ENCODE assay signal across 1 cellular context in the genomic region with DNA sequence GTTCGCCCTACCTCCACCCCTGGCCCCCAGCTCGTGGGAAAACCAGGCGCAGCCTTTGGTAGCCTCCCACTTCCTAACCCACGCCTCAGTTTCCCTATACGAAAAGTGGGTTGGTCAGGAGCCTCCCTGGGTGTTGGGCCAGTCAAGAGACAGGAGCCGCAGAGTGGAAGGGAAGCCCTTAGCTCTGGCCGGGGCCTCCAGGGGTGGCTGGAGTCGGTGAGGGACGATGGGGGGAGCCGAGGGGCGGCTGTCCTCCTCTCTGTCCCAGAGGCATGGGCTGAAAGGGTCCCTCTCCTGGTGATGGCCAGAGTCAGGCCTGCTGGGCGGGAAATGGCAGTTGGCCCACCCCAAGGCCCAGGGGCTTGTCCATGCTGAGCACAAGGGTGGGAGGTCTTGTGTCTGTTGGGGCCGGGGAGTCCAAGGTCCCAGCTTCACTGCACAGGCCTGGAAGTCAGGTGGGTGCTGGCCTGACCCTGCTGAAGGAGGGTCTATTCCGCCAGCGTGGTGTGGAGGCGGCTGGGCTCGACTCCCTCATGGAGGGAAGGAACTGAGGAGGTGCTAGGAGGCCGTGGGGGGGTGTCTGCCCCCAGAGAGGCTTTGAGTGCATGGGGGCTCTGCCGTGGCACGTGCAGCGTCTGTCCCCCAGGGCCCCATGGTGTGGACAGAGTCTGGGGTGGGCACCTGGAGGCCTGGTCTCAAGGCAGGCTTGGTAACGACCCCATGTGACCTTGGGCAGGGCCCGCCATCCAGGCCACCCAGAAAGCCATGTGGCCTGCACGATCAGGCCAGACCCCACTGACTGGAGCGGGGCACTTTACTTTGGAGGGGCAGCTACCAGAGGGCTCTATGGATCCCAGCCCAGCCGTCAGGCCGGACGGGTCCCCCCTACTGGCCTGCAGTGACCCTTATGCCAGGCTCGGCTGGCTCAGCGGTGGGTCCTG.
TF ChIP-seq lines count a peak whose summit lies in the region.

No MANE protein-coding gene starts in this region.

TF ChIP-seq in HepG2, 621 proteins besides CTCF, POLR2A, EP300 and RAD21 (continued from another document and continues in another):
- TF ChIP-seq, protein P1, sequence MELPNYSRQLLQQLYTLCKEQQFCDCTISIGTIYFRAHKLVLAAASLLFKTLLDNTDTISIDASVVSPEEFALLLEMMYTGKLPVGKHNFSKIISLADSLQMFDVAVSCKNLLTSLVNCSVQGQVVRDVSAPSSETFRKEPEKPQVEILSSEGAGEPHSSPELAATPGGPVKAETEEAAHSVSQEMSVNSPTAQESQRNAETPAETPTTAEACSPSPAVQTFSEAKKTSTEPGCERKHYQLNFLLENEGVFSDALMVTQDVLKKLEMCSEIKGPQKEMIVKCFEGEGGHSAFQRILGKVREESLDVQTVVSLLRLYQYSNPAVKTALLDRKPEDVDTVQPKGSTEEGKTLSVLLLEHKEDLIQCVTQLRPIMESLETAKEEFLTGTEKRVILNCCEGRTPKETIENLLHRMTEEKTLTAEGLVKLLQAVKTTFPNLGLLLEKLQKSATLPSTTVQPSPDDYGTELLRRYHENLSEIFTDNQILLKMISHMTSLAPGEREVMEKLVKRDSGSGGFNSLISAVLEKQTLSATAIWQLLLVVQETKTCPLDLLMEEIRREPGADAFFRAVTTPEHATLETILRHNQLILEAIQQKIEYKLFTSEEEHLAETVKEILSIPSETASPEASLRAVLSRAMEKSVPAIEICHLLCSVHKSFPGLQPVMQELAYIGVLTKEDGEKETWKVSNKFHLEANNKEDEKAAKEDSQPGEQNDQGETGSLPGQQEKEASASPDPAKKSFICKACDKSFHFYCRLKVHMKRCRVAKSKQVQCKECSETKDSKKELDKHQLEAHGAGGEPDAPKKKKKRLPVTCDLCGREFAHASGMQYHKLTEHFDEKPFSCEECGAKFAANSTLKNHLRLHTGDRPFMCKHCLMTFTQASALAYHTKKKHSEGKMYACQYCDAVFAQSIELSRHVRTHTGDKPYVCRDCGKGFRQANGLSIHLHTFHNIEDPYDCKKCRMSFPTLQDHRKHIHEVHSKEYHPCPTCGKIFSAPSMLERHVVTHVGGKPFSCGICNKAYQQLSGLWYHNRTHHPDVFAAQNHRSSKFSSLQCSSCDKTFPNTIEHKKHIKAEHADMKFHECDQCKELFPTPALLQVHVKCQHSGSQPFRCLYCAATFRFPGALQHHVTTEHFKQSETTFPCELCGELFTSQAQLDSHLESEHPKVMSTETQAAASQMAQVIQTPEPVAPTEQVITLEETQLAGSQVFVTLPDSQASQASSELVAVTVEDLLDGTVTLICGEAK (IDR thresholded peaks at IDR 0.05): no peak
- TF ChIP-seq, protein P1 (CRISPR knock-in tag; IDR thresholded peaks at IDR 0.05): no peak
- no peak for TF ChIP-seq HOXD1 (CRISPR knock-in tag; IDR thresholded peaks at IDR 0.05)
- no peak; the same call in 1 of the 2 replicates for TF ChIP-seq REL (CRISPR knock-in tag; conservative IDR thresholded peaks at IDR 0.05)
- no peak; the same call in 1 of the 2 replicates for TF ChIP-seq GATAD2A (CRISPR knock-in tag; IDR thresholded peaks at IDR 0.05)
- TF ChIP-seq, protein P2, sequence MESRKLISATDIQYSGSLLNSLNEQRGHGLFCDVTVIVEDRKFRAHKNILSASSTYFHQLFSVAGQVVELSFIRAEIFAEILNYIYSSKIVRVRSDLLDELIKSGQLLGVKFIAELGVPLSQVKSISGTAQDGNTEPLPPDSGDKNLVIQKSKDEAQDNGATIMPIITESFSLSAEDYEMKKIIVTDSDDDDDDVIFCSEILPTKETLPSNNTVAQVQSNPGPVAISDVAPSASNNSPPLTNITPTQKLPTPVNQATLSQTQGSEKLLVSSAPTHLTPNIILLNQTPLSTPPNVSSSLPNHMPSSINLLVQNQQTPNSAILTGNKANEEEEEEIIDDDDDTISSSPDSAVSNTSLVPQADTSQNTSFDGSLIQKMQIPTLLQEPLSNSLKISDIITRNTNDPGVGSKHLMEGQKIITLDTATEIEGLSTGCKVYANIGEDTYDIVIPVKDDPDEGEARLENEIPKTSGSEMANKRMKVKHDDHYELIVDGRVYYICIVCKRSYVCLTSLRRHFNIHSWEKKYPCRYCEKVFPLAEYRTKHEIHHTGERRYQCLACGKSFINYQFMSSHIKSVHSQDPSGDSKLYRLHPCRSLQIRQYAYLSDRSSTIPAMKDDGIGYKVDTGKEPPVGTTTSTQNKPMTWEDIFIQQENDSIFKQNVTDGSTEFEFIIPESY (CRISPR knock-in tag; IDR thresholded peaks at IDR 0.05): no peak
- TF ChIP-seq STAT5B (CRISPR knock-in tag; IDR thresholded peaks at IDR 0.05): no peak
- TF ChIP-seq GABPA (IDR thresholded peaks at IDR 0.05; ENCODE audit: low read depth, low read length): no peak
- no peak for TF ChIP-seq GABPA (CRISPR knock-in tag; IDR thresholded peaks at IDR 0.05; ENCODE audit: low read depth)
- no peak for TF ChIP-seq NFE2L1 (CRISPR knock-in tag; IDR thresholded peaks at IDR 0.05; ENCODE audit: borderline replicate concordance)
- TF ChIP-seq ZZZ3 (CRISPR knock-in tag; IDR thresholded peaks at IDR 0.05; ENCODE audit: borderline replicate concordance): no peak; the same call in 1 of the 2 replicates
- TF ChIP-seq, protein P3, sequence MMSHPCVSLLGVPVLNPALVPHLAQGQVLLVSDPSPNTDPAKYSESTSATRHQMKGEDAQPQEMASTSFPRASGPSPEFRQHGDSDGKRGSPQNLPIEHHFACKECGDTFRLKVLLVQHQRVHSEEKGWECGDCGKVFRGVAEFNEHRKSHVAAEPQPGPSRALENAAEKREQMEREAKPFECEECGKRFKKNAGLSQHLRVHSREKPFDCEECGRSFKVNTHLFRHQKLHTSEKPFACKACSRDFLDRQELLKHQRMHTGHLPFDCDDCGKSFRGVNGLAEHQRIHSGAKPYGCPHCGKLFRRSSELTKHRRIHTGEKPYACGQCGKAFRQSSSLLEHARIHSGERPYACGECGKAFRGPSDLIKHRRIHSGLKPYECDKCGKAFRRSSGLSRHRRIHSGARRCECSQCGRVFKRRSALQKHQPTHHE (CRISPR knock-in tag; IDR thresholded peaks at IDR 0.05; ENCODE audit: borderline replicate concordance): 0 out of 2 replicates have a peak, but pooled peaks have one; percentile 1
- TF ChIP-seq, protein P4, sequence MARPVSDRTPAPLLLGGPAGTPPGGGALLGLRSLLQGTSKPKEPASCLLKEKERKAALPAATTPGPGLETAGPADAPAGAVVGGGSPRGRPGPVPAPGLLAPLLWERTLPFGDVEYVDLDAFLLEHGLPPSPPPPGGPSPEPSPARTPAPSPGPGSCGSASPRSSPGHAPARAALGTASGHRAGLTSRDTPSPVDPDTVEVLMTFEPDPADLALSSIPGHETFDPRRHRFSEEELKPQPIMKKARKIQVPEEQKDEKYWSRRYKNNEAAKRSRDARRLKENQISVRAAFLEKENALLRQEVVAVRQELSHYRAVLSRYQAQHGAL (CRISPR knock-in tag; IDR thresholded peaks at IDR 0.05; ENCODE audit: not compliant biosample characterization): no peak
- 0 out of 2 replicates have a peak, but pooled peaks have one; percentile 40 for TF ChIP-seq ZNF569 (CRISPR knock-in tag; IDR thresholded peaks at IDR 0.05; ENCODE audit: borderline replicate concordance)
- TF ChIP-seq ATAD3A (CRISPR knock-in tag; IDR thresholded peaks at IDR 0.05): no peak
- TF ChIP-seq, protein P5, sequence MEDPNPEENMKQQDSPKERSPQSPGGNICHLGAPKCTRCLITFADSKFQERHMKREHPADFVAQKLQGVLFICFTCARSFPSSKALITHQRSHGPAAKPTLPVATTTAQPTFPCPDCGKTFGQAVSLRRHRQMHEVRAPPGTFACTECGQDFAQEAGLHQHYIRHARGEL (CRISPR knock-in tag; IDR thresholded peaks at IDR 0.05): no peak
- peak; percentile 65; the same call in 1 of the 2 replicates for TF ChIP-seq ZNF468 (CRISPR knock-in tag; IDR thresholded peaks at IDR 0.05)
- TF ChIP-seq, protein P6, sequence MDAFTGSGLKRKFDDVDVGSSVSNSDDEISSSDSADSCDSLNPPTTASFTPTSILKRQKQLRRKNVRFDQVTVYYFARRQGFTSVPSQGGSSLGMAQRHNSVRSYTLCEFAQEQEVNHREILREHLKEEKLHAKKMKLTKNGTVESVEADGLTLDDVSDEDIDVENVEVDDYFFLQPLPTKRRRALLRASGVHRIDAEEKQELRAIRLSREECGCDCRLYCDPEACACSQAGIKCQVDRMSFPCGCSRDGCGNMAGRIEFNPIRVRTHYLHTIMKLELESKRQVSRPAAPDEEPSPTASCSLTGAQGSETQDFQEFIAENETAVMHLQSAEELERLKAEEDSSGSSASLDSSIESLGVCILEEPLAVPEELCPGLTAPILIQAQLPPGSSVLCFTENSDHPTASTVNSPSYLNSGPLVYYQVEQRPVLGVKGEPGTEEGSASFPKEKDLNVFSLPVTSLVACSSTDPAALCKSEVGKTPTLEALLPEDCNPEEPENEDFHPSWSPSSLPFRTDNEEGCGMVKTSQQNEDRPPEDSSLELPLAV (CRISPR knock-in tag; conservative IDR thresholded peaks at IDR 0.05; ENCODE audit: low read depth): no peak
- no peak for TF ChIP-seq PAWR (CRISPR knock-in tag; IDR thresholded peaks at IDR 0.05; ENCODE audit: borderline replicate concordance)
- TF ChIP-seq, protein P7, sequence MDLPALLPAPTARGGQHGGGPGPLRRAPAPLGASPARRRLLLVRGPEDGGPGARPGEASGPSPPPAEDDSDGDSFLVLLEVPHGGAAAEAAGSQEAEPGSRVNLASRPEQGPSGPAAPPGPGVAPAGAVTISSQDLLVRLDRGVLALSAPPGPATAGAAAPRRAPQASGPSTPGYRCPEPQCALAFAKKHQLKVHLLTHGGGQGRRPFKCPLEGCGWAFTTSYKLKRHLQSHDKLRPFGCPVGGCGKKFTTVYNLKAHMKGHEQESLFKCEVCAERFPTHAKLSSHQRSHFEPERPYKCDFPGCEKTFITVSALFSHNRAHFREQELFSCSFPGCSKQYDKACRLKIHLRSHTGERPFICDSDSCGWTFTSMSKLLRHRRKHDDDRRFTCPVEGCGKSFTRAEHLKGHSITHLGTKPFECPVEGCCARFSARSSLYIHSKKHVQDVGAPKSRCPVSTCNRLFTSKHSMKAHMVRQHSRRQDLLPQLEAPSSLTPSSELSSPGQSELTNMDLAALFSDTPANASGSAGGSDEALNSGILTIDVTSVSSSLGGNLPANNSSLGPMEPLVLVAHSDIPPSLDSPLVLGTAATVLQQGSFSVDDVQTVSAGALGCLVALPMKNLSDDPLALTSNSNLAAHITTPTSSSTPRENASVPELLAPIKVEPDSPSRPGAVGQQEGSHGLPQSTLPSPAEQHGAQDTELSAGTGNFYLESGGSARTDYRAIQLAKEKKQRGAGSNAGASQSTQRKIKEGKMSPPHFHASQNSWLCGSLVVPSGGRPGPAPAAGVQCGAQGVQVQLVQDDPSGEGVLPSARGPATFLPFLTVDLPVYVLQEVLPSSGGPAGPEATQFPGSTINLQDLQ (CRISPR knock-in tag; IDR thresholded peaks at IDR 0.05): no peak
- no peak for TF ChIP-seq ZNF3 (CRISPR knock-in tag; IDR thresholded peaks at IDR 0.05)
- no peak for TF ChIP-seq ZFP36L2 (CRISPR knock-in tag; IDR thresholded peaks at IDR 0.05)
- TF ChIP-seq, protein P8, sequence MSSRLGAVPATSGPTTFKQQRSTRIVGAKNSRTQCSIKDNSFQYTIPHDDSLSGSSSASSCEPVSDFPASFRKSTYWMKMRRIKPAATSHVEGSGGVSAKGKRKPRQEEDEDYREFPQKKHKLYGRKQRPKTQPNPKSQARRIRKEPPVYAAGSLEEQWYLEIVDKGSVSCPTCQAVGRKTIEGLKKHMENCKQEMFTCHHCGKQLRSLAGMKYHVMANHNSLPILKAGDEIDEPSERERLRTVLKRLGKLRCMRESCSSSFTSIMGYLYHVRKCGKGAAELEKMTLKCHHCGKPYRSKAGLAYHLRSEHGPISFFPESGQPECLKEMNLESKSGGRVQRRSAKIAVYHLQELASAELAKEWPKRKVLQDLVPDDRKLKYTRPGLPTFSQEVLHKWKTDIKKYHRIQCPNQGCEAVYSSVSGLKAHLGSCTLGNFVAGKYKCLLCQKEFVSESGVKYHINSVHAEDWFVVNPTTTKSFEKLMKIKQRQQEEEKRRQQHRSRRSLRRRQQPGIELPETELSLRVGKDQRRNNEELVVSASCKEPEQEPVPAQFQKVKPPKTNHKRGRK (CRISPR knock-in tag; IDR thresholded peaks at IDR 0.05): no peak
- no peak for TF ChIP-seq ZNF44 (CRISPR knock-in tag; IDR thresholded peaks at IDR 0.05)
- TF ChIP-seq, protein P9, sequence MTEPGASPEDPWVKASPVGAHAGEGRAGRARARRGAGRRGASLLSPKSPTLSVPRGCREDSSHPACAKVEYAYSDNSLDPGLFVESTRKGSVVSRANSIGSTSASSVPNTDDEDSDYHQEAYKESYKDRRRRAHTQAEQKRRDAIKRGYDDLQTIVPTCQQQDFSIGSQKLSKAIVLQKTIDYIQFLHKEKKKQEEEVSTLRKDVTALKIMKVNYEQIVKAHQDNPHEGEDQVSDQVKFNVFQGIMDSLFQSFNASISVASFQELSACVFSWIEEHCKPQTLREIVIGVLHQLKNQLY (CRISPR knock-in tag; IDR thresholded peaks at IDR 0.05): no peak
- TF ChIP-seq, protein P10, sequence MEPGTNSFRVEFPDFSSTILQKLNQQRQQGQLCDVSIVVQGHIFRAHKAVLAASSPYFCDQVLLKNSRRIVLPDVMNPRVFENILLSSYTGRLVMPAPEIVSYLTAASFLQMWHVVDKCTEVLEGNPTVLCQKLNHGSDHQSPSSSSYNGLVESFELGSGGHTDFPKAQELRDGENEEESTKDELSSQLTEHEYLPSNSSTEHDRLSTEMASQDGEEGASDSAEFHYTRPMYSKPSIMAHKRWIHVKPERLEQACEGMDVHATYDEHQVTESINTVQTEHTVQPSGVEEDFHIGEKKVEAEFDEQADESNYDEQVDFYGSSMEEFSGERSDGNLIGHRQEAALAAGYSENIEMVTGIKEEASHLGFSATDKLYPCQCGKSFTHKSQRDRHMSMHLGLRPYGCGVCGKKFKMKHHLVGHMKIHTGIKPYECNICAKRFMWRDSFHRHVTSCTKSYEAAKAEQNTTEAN (CRISPR knock-in tag; conservative IDR thresholded peaks at IDR 0.05): 0 out of 2 replicates have a peak, but pooled peaks have one; percentile 20
- TF ChIP-seq SPEN (CRISPR knock-in tag; IDR thresholded peaks at IDR 0.05; ENCODE audit: low read depth): no peak; the same call in 1 of the 2 replicates
- no peak; the same call in 1 of the 2 replicates for TF ChIP-seq MAFG (CRISPR knock-in tag; IDR thresholded peaks at IDR 0.05)
- TF ChIP-seq RELA (CRISPR knock-in tag; IDR thresholded peaks at IDR 0.05): no peak
